ENCODE assay signal across 9 cellular contexts in genomic region chr14:50830932-50831703, GRCh38. TPM values are rescaled to one million over a fixed set of nuclear protein-coding genes. Genes with fewer than 3 reads are reported as not detected.
A peak's percentile ranks its signal among the peaks of the same experiment; 100 is the strongest.
DNase-seq lines count a peak whose midpoint lies in the region; ATAC-seq, FAIRE-seq and TF ChIP-seq lines count a peak whose summit lies in the region.
"Had no signal": no experiment of that assay in that cellular context is flagged by ENCODE, and none has a peak within 500 bp of the region (broad histone marks: within the 10 kb centered on the region; RNA-seq: fewer than 3 reads in every experiment).

A gene with protein sequence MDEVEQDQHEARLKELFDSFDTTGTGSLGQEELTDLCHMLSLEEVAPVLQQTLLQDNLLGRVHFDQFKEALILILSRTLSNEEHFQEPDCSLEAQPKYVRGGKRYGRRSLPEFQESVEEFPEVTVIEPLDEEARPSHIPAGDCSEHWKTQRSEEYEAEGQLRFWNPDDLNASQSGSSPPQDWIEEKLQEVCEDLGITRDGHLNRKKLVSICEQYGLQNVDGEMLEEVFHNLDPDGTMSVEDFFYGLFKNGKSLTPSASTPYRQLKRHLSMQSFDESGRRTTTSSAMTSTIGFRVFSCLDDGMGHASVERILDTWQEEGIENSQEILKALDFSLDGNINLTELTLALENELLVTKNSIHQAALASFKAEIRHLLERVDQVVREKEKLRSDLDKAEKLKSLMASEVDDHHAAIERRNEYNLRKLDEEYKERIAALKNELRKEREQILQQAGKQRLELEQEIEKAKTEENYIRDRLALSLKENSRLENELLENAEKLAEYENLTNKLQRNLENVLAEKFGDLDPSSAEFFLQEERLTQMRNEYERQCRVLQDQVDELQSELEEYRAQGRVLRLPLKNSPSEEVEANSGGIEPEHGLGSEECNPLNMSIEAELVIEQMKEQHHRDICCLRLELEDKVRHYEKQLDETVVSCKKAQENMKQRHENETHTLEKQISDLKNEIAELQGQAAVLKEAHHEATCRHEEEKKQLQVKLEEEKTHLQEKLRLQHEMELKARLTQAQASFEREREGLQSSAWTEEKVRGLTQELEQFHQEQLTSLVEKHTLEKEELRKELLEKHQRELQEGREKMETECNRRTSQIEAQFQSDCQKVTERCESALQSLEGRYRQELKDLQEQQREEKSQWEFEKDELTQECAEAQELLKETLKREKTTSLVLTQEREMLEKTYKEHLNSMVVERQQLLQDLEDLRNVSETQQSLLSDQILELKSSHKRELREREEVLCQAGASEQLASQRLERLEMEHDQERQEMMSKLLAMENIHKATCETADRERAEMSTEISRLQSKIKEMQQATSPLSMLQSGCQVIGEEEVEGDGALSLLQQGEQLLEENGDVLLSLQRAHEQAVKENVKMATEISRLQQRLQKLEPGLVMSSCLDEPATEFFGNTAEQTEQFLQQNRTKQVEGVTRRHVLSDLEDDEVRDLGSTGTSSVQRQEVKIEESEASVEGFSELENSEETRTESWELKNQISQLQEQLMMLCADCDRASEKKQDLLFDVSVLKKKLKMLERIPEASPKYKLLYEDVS (N-terminal part only) (minus strand): TSS chr14:50831162. CDS start chr14:50822056, 9,106 bp downstream.

- TF ChIP-seq CTCF in H1 (IDR thresholded peaks at IDR 0.05; ENCODE audit: control extremely low read depth in 1 of 3, insufficient read depth in 1 of 3, low read depth in 1 of 3, low read length in 3 of 3): no peak

- TF ChIP-seq POLR2A in H1 (IDR thresholded peaks at IDR 0.05; ENCODE audit: control extremely low read depth in 1 of 2, low read depth in 2 of 2, low read length in 2 of 2): no peak

- H4K20me1 ChIP-seq in H1 (replicated peaks in 1 of 2; ENCODE audit: control insufficient read depth in 1 of 2, insufficient read depth in 2 of 2, low read length in 2 of 2): peaks cover 12 to 16% of the 10 kb centered on the region in 2 experiments

- H3K56ac ChIP-seq in H1 (replicated peaks; ENCODE audit: insufficient read length, low read depth, low read length): peak within 1 kb of the TSS; percentile 67
- H3K56ac ChIP-seq in mesendoderm (ENCODE audit: low read length): peak within 1 kb of the TSS; percentile 88

- peak within 1 kb of the TSS; percentile 61; the same call in 1 of the 2 replicates for H3K27ac ChIP-seq in H1 (ENCODE audit: low read depth, low read length)
- peak within 1 kb of the TSS; percentile 51 for H3K27ac ChIP-seq in mesendoderm (ENCODE audit: low read depth, low read length)

- H4K5ac ChIP-seq in H1 (ENCODE audit: insufficient read length, low read depth, low read length) (peak within 1 kb of the TSS; percentile 41), mesendoderm (ENCODE audit: low read length) (no peak within 1 kb of the TSS)

- H2BK15ac ChIP-seq in H1 (ENCODE audit: low read length): no peak within 1 kb of the TSS; the same call in 1 of the 2 replicates
- no peak within 1 kb of the TSS for H2BK15ac ChIP-seq in mesendoderm (replicated peaks; ENCODE audit: low read depth)

- H3K4me3 ChIP-seq in H1 (ENCODE audit: extremely low read depth in 1 of 4, insufficient read depth in 2 of 4, low read depth in 3 of 4, low read length in 4 of 4): peak within 1 kb of the TSS; percentile 70 to 89 (median 76)
- peak within 1 kb of the TSS; percentile 60 for H3K4me3 ChIP-seq in mesendoderm (ENCODE audit: low read length)

- H3K23me2 ChIP-seq in H1 (ENCODE audit: low read depth, low read length): peaks cover 17% of the 10 kb centered on the region

- POLR2A ChIA-PET in H1 (lab: Charles Lee; ENCODE audit: partially characterized antibody): interaction anchor here (1.0 to 3.9 kb wide), 7 partner anchors 9 to 161 kb away, joined by 3 to 23 read pairs (median 4); no protein-coding TSS in a partner anchor

- peak within 1 kb of the TSS; percentile 76 for H4K8ac ChIP-seq in H1 (ENCODE audit: extremely low read depth, insufficient read depth, low read length)
- H4K8ac ChIP-seq in mesendoderm (ENCODE audit: low read depth, low read length): no peak within 1 kb of the TSS

- no peak within 1 kb of the TSS for H3K4ac ChIP-seq in H1 (replicated peaks; ENCODE audit: insufficient read length, low read depth, low read length)
- H3K4ac ChIP-seq in mesendoderm (ENCODE audit: low read depth, low read length): peak within 1 kb of the TSS; percentile 82

- H3K23ac ChIP-seq in H1 (ENCODE audit: insufficient read length): no peak within 1 kb of the TSS
- H3K23ac ChIP-seq in mesendoderm (ENCODE audit: low read length): peak within 1 kb of the TSS; percentile 37

- ATAC-seq in HG03442 (IDR thresholded peaks at IDR 0.05; ENCODE audit: unreplicated experiment): peak; percentile 76

- peak within 1 kb of the TSS; percentile 70; the same call in 1 of the 2 replicates for H2BK12ac ChIP-seq in H1 (ENCODE audit: low read depth, low read length)

- H2BK5ac ChIP-seq in H1 (ENCODE audit: low read depth, low read length) (peak within 1 kb of the TSS; percentile 29; the same call in 1 of the 2 replicates), mesendoderm (ENCODE audit: low read length) (no peak within 1 kb of the TSS)

- FAIRE-seq in GM19239 (lab: Jason Lieb, UNC) (no peak), H1 (lab: Jason Lieb, UNC) (no peak)
- FAIRE-seq: colon had no signal

- H3K4me2 ChIP-seq in H1 (ENCODE audit: insufficient read depth in 1 of 2, low read depth in 2 of 2, low read length in 2 of 2) (peak within 1 kb of the TSS; percentile 85 to 96), mesendoderm (ENCODE audit: low read length) (peak within 1 kb of the TSS; percentile 99)

- TF ChIP-seq EP300 in H1 (IDR thresholded peaks at IDR 0.05; ENCODE audit: borderline replicate concordance in 1 of 2, low read depth in 2 of 2, low read length in 2 of 2): no peak

- H2AK5ac ChIP-seq in H1 (ENCODE audit: low read depth, low read length) (no peak within 1 kb of the TSS), mesendoderm (ENCODE audit: low read length) (no peak within 1 kb of the TSS)

- TF ChIP-seq RAD21 in H1 (IDR thresholded peaks at IDR 0.05 in 1 of 2, conservative IDR thresholded peaks at IDR 0.05 in 1 of 2; ENCODE audit: low read depth in 2 of 2, low read length in 2 of 2): no peak

- 0 out of 2 replicates have a peak within 1 kb of the TSS, but pooled peaks have one; percentile 43 for H2BK20ac ChIP-seq in H1 (ENCODE audit: low read length)

- H3K79me2 ChIP-seq in H1 (ENCODE audit: control insufficient read depth in 1 of 2, insufficient read depth in 2 of 2, low read length in 2 of 2) (peaks cover 0 to 24% of the 10 kb centered on the region in 2 experiments; a peak in 2 of 4 replicates), mesendoderm (ENCODE audit: control insufficient read depth, insufficient read depth, low read length) (no peaks in the 10 kb centered on the region)

- H4K91ac ChIP-seq in H1 (replicated peaks; ENCODE audit: insufficient read length, low read length): peak within 1 kb of the TSS; percentile 48

- H3K18ac ChIP-seq in H1 (ENCODE audit: extremely low read depth, low read length) (peak within 1 kb of the TSS; percentile 75; the same call in 1 of the 2 replicates), mesendoderm (ENCODE audit: low read length) (peak within 1 kb of the TSS; percentile 94)

- DNase-seq in C1 segment of cervical spinal cord (lab: John Stamatoyannopoulos, UW) (peak in 13 of 14 donors; percentile 39 to 86 (median 71)), GM19239 (ENCODE audit: insufficient read length, low spot score) (peak; percentile 54), NCI-H774 (lab: John Stamatoyannopoulos, UW) (peak; percentile 45), H1 (ENCODE audit: low read depth in 1 of 2, low spot score in 2 of 2) (peak in 1 of 2 experiments; percentile 79), mesendoderm (peak; percentile 74)
- peak; percentile 90 for DNase-seq in activated CD8-positive, alpha-beta memory T cell treated with anti-CD3 and anti-CD28 coated beads for 24 hours
- peak; percentile 55 to 63 for DNase-seq in stimulated activated CD8-positive, alpha-beta memory T cell treated with anti-CD3 and anti-CD28 coated beads, Interleukin-15, amount 100 ng/mL, for 48 hours (ENCODE audit: low read depth in 2 of 2)

- H3K4me1 ChIP-seq in H1 (replicated peaks in 1 of 4; ENCODE audit: control insufficient read depth in 3 of 4, insufficient read depth in 4 of 4, low read length in 3 of 4) (peaks cover 0 to 13% (median 7%) of the 10 kb centered on the region in 4 experiments; a peak in 5 of 7 replicates), mesendoderm (ENCODE audit: control insufficient read depth, low read depth, low read length) (peaks cover 4% of the 10 kb centered on the region)

- CTCF ChIA-PET in H1 (lab: Charles Lee; ENCODE audit: partially characterized antibody): interaction anchor here (1.4 to 3.2 kb wide), 4 partner anchors 20 to 55 kb away, joined by 4 to 9 read pairs (median 4); no protein-coding TSS in a partner anchor

- no peaks in the 10 kb centered on the region for H3K36me3 ChIP-seq in H1 (ENCODE audit: control insufficient read depth in 2 of 4, insufficient read depth in 4 of 4, low read length in 3 of 4)
- H3K36me3 ChIP-seq in mesendoderm (ENCODE audit: control insufficient read depth, insufficient read depth, low read length): no peaks in the 10 kb centered on the region

- no peak within 1 kb of the TSS for H3K14ac ChIP-seq in H1 (ENCODE audit: insufficient read length)

- H3K27me3 ChIP-seq in H1 (replicated peaks in 1 of 4; ENCODE audit: control insufficient read depth in 3 of 4, extremely low read depth in 1 of 4, insufficient read depth in 3 of 4, low read length in 3 of 4): peaks cover 5 to 55% (median 36%) of the 10 kb centered on the region in 4 experiments
- peaks cover 6% of the 10 kb centered on the region for H3K27me3 ChIP-seq in mesendoderm (ENCODE audit: insufficient read depth, low read length, poor library complexity)

- 1% methylated on average over 55 of the region's 96 CpGs; no CpG with 5 or more reads in 1 of the 2 experiments for WGBS in H1 (ENCODE audit: extremely low coverage in 1 of 2, insufficient coverage in 1 of 2, insufficient read length in 1 of 2, insufficient replicate concordance in 2 of 2, low coverage in 1 of 2, low lambda C conversion rate in 2 of 2, missing lambda C conversion rate in 1 of 2), 2 experiments
- WGBS in mesendoderm (ENCODE audit: extremely low coverage, insufficient coverage, low lambda C conversion rate): no CpG with 5 or more reads among the region's 96 CpGs

- no peaks in the 10 kb centered on the region for H3K9me3 ChIP-seq in H1 (ENCODE audit: insufficient read depth in 2 of 2, low read depth in 1 of 2, low read length in 1 of 2)

- peak within 1 kb of the TSS; percentile 91 for H2AFZ ChIP-seq in H1 (ENCODE audit: low read length)

- H3K9ac ChIP-seq in H1 (replicated peaks in 1 of 4; ENCODE audit: extremely low read depth in 1 of 4, low read depth in 3 of 4, low read length in 3 of 4): peak within 1 kb of the TSS; percentile 31 to 76 (median 63); a peak in 5 of 7 replicates
- peak within 1 kb of the TSS; percentile 78 for H3K9ac ChIP-seq in mesendoderm (ENCODE audit: low read length)

- H2BK120ac ChIP-seq in H1 (replicated peaks; ENCODE audit: low read depth, low read length) (no peak within 1 kb of the TSS), mesendoderm (ENCODE audit: low read depth, low read length) (peak within 1 kb of the TSS; percentile 63)

- no peaks in the 10 kb centered on the region for H3K79me1 ChIP-seq in H1 (ENCODE audit: low read depth, low read length)
- H3K79me1 ChIP-seq in mesendoderm (ENCODE audit: low read length): peaks cover 3% of the 10 kb centered on the region

RNA-seq across cellular contexts. Expression of the gene that starts here (rescaled TPM):
- 21.3 and 21.9 TPM in 2 replicates for total RNA-seq in H1 (2021; fragmentation: NEBNext Ultra II Directional; extraction: Animal tissue kit (Norgen Biotek cat#: 25700))
- polyA plus RNA-seq in H1 (2011; rRNA removed): 3.2 and 4.8 TPM in 2 replicates
- 5.5 TPM for polyA plus RNA-seq in H1 (2011; cell fraction: cytosol; rRNA removed)
- 10.8 TPM for polyA plus RNA-seq in H1 (2011; cell fraction: nucleus; rRNA removed)
- polyA plus RNA-seq in H1 (2012, experiment 1 of 2): 9.4 to 16.0 TPM (median 10.3 TPM) in 4 replicates
- polyA plus RNA-seq in H1 (2012, experiment 2 of 2): 2.1 TPM
- 11.2 TPM for polyA plus RNA-seq in H1 (2013, experiment 1 of 2)
- 11.8 TPM for polyA plus RNA-seq in H1 (2013, experiment 2 of 2)
- 17.7 and 19.6 TPM in 2 replicates for polyA minus RNA-seq in H1 (2011; rRNA and poly(A)+ RNA removed)
- polyA minus RNA-seq in H1 (2011; cell fraction: cytosol; rRNA and poly(A)+ RNA removed): 13.7 TPM
- 27.0 TPM for polyA minus RNA-seq in H1 (2011; cell fraction: nucleus; rRNA and poly(A)+ RNA removed)
- 11.5 TPM for polyA plus RNA-seq in mesendoderm (2013, experiment 1 of 2)
- polyA plus RNA-seq in mesendoderm (2013, experiment 2 of 2): 12.2 TPM
